ENCODE assay signal across 16 cellular contexts in the genomic region with DNA sequence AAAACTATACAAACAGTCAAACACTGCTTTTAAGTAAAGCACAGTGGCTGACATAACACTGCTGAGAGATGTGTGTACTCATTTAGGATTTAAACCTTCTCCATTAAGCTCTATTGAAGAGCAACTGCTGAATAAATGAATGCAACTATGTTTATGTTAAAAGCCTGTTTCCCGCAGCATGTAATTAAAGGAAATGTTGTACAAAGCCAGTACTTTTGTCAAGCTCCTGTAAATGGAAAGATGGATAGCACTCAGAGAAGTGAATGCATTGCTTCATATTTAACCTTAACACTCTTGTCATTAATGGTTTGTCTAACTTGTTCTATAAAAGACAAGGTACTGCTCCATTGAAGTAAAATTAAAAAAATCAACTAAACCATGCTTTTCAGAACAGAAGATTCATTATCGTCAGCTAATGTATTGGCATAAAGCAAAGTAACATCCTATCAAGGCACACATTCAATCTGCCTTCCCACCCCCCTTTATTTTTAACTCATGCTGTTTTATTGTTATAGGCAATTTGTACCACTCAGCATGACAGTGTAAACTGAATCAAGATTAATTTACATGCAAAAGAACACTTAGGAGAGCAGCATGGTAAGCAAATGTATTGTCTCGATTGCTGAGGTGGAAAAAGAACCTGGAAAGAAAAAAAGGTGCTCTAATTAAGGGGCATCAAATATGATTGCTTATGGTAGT.
DNase-seq lines count a peak whose midpoint lies in the region; ATAC-seq, FAIRE-seq and TF ChIP-seq lines count a peak whose summit lies in the region.
"Had no signal": no experiment of that assay in that cellular context is flagged by ENCODE, and none has a peak within 500 bp of the region (broad histone marks: within the 10 kb centered on the region; RNA-seq: fewer than 3 reads in every experiment).

No MANE protein-coding gene starts in this region.

- ATAC-seq in GM12878 (no peak), HG02884 (IDR thresholded peaks at IDR 0.05; ENCODE audit: unreplicated experiment) (no peak)
- ATAC-seq: activated CD8-positive, alpha-beta T cell treated with anti-CD3 and anti-CD28 coated beads for 36 hours; left colon had no signal

- no peak for TF ChIP-seq RAD21 in GM12878 (IDR thresholded peaks at IDR 0.05; ENCODE audit: insufficient read depth, low read depth, low read length)

- no peak overlapping the region for H2AFZ ChIP-seq in GM12878 (ENCODE audit: control insufficient read depth, low read depth, low read length)

- H4K20me1 ChIP-seq in GM12878 (ENCODE audit: control insufficient read depth, insufficient read depth): no peaks in the 10 kb centered on the region

- CTCF ChIA-PET in GM12878 (lab: Yijun Ruan, JAX): interaction anchor here (0.9 to 1.4 kb wide), 3 partner anchors 10 to 112 kb away, joined by 3 to 6 read pairs (median 3); no protein-coding TSS in a partner anchor

- H3K27ac ChIP-seq in GM12878 (ENCODE audit: control insufficient read depth, insufficient read depth): no peak overlapping the region
- H3K27ac ChIP-seq: 22Rv1, thoracic aorta, WERI-Rb-1 had no signal

- peaks cover 0 to 8% of the 10 kb centered on the region in 2 experiments; a peak in 1 of 4 replicates for H3K36me3 ChIP-seq in GM12878 (ENCODE audit: control insufficient read depth in 2 of 2, insufficient read depth in 2 of 2, low read length in 1 of 2)
- H3K36me3 ChIP-seq: thoracic aorta, WERI-Rb-1 had no signal

- no peaks in the 10 kb centered on the region for H3K79me2 ChIP-seq in GM12878 (ENCODE audit: control insufficient read depth, insufficient read depth, low read length)

- POLR2A ChIA-PET in GM12878 (lab: Charles Lee): interaction anchor here (1.1 kb wide), 1 partner anchor 653 kb away, joined by 3 read pairs; no protein-coding TSS in a partner anchor

- H3K4me3 ChIP-seq in GM12878: no peak overlapping the region
- H3K4me3 ChIP-seq: thoracic aorta had no signal

- H3K4me1 ChIP-seq in GM12878 (ENCODE audit: control insufficient read depth, insufficient read depth, low read length): no peaks in the 10 kb centered on the region

- no peak for TF ChIP-seq EP300 in GM12878 (IDR thresholded peaks at IDR 0.05; ENCODE audit: borderline replicate concordance in 1 of 2, control insufficient read depth in 1 of 2, low read depth in 2 of 2, low read length in 2 of 2)

- 100% methylated on average over 3 of the region's 3 CpGs for WGBS in GM12878 (ENCODE audit: insufficient coverage, insufficient replicate concordance, low lambda C conversion rate, missing lambda C conversion rate)

- in situ Hi-C loops in GM12878 (cut with MboI): no loop called here

- SMC1A ChIA-PET in GM12878 (lab: Charles Lee; ENCODE audit: uncharacterized antibody, unreplicated experiment): interaction anchor here (0.6 to 0.9 kb wide), 3 partner anchors 49 to 201 kb away, joined by 3 read pairs; no protein-coding TSS in a partner anchor

- no peak for TF ChIP-seq CTCF in GM12878 (IDR thresholded peaks at IDR 0.05 in 2 of 3, conservative IDR thresholded peaks at IDR 0.05 in 1 of 3; ENCODE audit: control insufficient read depth in 2 of 3, extremely low read depth in 1 of 3, insufficient read depth in 1 of 3, low read depth in 3 of 3, low read length in 3 of 3)

- H3K9me3 ChIP-seq in GM12878 (replicated peaks; ENCODE audit: control insufficient read depth, insufficient read depth, low read length): no peaks in the 10 kb centered on the region
- H3K9me3 ChIP-seq: thoracic aorta had no signal

- peak; percentile 38 for FAIRE-seq in GM12878 (lab: Jason Lieb, UNC)

- no peak for TF ChIP-seq POLR2A in GM12878 (IDR thresholded peaks at IDR 0.05; ENCODE audit: low read depth, low read length)

- RAD21 ChIA-PET in GM12878 (lab: Charles Lee; ENCODE audit: unreplicated experiment): interaction anchor here (1.1 to 1.2 kb wide), 2 partner anchors 145 to 252 kb away, joined by 4 read pairs; no protein-coding TSS in a partner anchor

- intact Hi-C loops in GM12878 (cut with micrococcal nuclease; ENCODE audit: unreplicated experiment): no loop called here

- no peaks in the 10 kb centered on the region for H3K27me3 ChIP-seq in GM12878 (replicated peaks in 1 of 2; ENCODE audit: control insufficient read depth in 2 of 2, insufficient read depth in 2 of 2, low read length in 1 of 2)

- DNase-seq in NCI-H2029 treated with DMSO at 0.1 percent for 48 hours (lab: John Stamatoyannopoulos, UW) (peak; percentile 16), NCI-H2029 (lab: John Stamatoyannopoulos, UW) (no peak), NCI-H2081 (lab: John Stamatoyannopoulos, UW) (peak; percentile 83 to 97), GM12878 (ENCODE audit: low read depth, low spot score) (no peak), pons (ENCODE audit: low spot score) (peak; percentile 42), SW 1271 (lab: John Stamatoyannopoulos, UW) (no peak)
- DNase-seq in activated CD4-positive, alpha-beta T cell treated with anti-CD3 and anti-CD28 coated beads, Interleukin-2, amount 50 U/mL, for 1 hour: no peak
- DNase-seq: activated CD8-positive, alpha-beta T cell treated with anti-CD3 and anti-CD28 coated beads for 36 hours; activated T-cell treated with anti-CD3 and anti-CD28 coated beads, Interleukin-2, amount 50 U/mL, for 24 hours; left colon; NCI-H2227 treated with DMSO at 0.1 percent for 48 hours; SHP77 treated with DMSO at 0.1 percent for 48 hours; WERI-Rb-1 had no signal

- BruUV-seq in GM12878 (replicated peaks; lab: Mats Ljungman, UMichigan): no TSS peak

- no peak overlapping the region for H3K9ac ChIP-seq in GM12878 (ENCODE audit: control insufficient read depth, insufficient read depth, low read length)

- no peak overlapping the region for H3K4me2 ChIP-seq in GM12878 (ENCODE audit: control insufficient read depth, insufficient read depth)

TF ChIP-seq in GM12878, 131 proteins besides CTCF, POLR2A, EP300 and RAD21 (continues in another document):
- TF ChIP-seq, protein P1, sequence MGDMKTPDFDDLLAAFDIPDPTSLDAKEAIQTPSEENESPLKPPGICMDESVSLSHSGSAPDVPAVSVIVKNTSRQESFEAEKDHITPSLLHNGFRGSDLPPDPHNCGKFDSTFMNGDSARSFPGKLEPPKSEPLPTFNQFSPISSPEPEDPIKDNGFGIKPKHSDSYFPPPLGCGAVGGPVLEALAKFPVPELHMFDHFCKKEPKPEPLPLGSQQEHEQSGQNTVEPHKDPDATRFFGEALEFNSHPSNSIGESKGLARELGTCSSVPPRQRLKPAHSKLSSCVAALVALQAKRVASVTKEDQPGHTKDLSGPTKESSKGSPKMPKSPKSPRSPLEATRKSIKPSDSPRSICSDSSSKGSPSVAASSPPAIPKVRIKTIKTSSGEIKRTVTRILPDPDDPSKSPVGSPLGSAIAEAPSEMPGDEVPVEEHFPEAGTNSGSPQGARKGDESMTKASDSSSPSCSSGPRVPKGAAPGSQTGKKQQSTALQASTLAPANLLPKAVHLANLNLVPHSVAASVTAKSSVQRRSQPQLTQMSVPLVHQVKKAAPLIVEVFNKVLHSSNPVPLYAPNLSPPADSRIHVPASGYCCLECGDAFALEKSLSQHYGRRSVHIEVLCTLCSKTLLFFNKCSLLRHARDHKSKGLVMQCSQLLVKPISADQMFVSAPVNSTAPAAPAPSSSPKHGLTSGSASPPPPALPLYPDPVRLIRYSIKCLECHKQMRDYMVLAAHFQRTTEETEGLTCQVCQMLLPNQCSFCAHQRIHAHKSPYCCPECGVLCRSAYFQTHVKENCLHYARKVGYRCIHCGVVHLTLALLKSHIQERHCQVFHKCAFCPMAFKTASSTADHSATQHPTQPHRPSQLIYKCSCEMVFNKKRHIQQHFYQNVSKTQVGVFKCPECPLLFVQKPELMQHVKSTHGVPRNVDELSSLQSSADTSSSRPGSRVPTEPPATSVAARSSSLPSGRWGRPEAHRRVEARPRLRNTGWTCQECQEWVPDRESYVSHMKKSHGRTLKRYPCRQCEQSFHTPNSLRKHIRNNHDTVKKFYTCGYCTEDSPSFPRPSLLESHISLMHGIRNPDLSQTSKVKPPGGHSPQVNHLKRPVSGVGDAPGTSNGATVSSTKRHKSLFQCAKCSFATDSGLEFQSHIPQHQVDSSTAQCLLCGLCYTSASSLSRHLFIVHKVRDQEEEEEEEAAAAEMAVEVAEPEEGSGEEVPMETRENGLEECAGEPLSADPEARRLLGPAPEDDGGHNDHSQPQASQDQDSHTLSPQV (IDR thresholded peaks at IDR 0.05): no peak
- TF ChIP-seq POLR2AphosphoS5 (IDR thresholded peaks at IDR 0.05; ENCODE audit: low read length): no peak
- TF ChIP-seq CHD4 (IDR thresholded peaks at IDR 0.05): no peak
- no peak for TF ChIP-seq IKZF1 (conservative IDR thresholded peaks at IDR 0.05)
- no peak for TF ChIP-seq ESRRA (IDR thresholded peaks at IDR 0.05; ENCODE audit: low read length)
- TF ChIP-seq HDAC2 (IDR thresholded peaks at IDR 0.05): no peak
- TF ChIP-seq RELB (IDR thresholded peaks at IDR 0.05; ENCODE audit: low read depth): no peak
- no peak for TF ChIP-seq TAF1 (IDR thresholded peaks at IDR 0.05; ENCODE audit: borderline replicate concordance, low read depth, low read length)

Comparison
In these comparisons a context has a peak if more than half of its experiments do, and no peak if none do; other contexts are left out.
1. DNase-seq: peak in NCI-H2029 treated with DMSO at 0.1 percent for 48 hours (single experiment), NCI-H2081 (2 of 2) and pons (single experiment); none in NCI-H2029 (single experiment), GM12878 (single experiment), activated CD4-positive, alpha-beta T cell treated with anti-CD3 and anti-CD28 coated beads, Interleukin-2, amount 50 U/mL, for 1 hour (single experiment) and SW 1271 (0 of 2).